In the genomic region with DNA sequence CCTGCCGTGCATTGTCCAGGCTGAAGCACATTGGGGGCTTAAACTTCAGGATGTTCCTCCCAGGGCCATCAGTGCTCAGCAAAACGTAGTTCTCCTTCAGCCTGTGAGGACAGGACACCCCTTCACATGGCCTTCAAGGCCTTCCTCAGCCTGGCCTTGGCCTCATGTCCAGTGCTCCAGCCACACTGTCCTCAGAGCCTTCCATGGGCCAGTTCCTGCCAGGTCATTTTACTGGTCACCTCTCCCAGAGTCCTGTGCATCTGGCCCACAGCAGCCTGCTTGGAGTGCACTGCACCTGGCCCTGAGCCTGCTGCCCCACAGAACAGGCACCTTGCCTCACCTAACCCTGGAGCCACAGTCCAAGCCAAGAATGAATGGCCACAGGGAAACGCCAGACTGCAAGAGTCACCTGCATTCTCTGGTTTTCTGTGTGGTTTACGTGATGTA, we compare ENCODE assay signal across 1 cellular context.
A peak's percentile ranks its signal among the peaks of the same experiment; 100 is the strongest.
TF ChIP-seq lines count a peak whose summit lies in the region.

No MANE protein-coding gene starts in this region.

TF ChIP-seq in liver, 16 proteins besides CTCF, POLR2A, EP300 and RAD21:
- TF ChIP-seq SP1 (IDR thresholded peaks at IDR 0.05) (no peak), HNF4G (IDR thresholded peaks at IDR 0.05) (peak; percentile 25), FOXA1 (IDR thresholded peaks at IDR 0.05) (no peak), RXRA (IDR thresholded peaks at IDR 0.05) (peak; percentile 78 to 86), HNF4A (conservative IDR thresholded peaks at IDR 0.05) (peak in 1 of 2 donors; percentile 82), NR2F2 (IDR thresholded peaks at IDR 0.05) (no peak), YY1 (IDR thresholded peaks at IDR 0.05) (no peak)
- TF ChIP-seq, protein P1, sequence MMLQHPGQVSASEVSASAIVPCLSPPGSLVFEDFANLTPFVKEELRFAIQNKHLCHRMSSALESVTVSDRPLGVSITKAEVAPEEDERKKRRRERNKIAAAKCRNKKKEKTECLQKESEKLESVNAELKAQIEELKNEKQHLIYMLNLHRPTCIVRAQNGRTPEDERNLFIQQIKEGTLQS (IDR thresholded peaks at IDR 0.05), result no peak
- TF ChIP-seq, protein P2, sequence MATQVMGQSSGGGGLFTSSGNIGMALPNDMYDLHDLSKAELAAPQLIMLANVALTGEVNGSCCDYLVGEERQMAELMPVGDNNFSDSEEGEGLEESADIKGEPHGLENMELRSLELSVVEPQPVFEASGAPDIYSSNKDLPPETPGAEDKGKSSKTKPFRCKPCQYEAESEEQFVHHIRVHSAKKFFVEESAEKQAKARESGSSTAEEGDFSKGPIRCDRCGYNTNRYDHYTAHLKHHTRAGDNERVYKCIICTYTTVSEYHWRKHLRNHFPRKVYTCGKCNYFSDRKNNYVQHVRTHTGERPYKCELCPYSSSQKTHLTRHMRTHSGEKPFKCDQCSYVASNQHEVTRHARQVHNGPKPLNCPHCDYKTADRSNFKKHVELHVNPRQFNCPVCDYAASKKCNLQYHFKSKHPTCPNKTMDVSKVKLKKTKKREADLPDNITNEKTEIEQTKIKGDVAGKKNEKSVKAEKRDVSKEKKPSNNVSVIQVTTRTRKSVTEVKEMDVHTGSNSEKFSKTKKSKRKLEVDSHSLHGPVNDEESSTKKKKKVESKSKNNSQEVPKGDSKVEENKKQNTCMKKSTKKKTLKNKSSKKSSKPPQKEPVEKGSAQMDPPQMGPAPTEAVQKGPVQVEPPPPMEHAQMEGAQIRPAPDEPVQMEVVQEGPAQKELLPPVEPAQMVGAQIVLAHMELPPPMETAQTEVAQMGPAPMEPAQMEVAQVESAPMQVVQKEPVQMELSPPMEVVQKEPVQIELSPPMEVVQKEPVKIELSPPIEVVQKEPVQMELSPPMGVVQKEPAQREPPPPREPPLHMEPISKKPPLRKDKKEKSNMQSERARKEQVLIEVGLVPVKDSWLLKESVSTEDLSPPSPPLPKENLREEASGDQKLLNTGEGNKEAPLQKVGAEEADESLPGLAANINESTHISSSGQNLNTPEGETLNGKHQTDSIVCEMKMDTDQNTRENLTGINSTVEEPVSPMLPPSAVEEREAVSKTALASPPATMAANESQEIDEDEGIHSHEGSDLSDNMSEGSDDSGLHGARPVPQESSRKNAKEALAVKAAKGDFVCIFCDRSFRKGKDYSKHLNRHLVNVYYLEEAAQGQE (IDR thresholded peaks at IDR 0.05), result no peak
